In the genomic region with DNA sequence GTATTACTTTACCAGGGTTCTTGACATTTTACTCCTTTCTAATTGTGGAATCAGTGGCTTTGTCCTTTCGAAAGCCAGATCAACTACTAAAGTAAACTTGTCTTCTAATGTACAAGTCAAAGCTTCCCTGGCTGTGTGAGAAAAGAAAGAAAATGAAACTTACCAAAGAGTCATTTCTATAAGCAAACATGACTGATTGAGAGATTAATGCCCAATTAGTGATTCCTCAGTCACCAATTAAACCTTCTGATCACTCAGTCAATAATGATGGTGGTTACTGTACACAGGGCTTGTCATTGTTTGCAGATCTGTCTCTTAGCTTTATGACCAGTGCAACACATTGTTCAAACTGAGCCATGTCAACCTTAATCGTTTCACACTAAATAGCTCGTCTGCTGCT, we compare ENCODE assay signal across 20 cellular contexts.
A peak's percentile ranks its signal among the peaks of the same experiment; 100 is the strongest.
DNase-seq lines count a peak whose midpoint lies in the region; ATAC-seq and TF ChIP-seq lines count a peak whose summit lies in the region.
"Had no signal": no experiment of that assay in that cellular context is flagged by ENCODE, and none has a peak within 500 bp of the region (broad histone marks: within the 10 kb centered on the region; RNA-seq: fewer than 3 reads in every experiment).

No MANE protein-coding gene starts in this region.

- 98 to 100% methylated on average over 3 of the region's 3 CpGs for WGBS in GM23248 (ENCODE audit: low coverage in 1 of 2, low lambda C conversion rate in 2 of 2, missing lambda C conversion rate in 2 of 2), 2 experiments
- 62% methylated on average over 3 of the region's 3 CpGs for WGBS in hepatocyte (ENCODE audit: low lambda C conversion rate, missing lambda C conversion rate)
- 94% methylated on average over 3 of the region's 3 CpGs for WGBS in suprapubic skin

- no peaks in the 10 kb centered on the region for H3K9me3 ChIP-seq in GM23248 (ENCODE audit: low read depth)
- H3K9me3 ChIP-seq in hepatocyte (ENCODE audit: low read depth) = no peaks in the 10 kb centered on the region
- no peaks in the 10 kb centered on the region for H3K9me3 ChIP-seq in suprapubic skin
- H3K9me3 ChIP-seq: gastroesophageal sphincter, left ventricle myocardium inferior had no signal

- TF ChIP-seq EP300 in suprapubic skin (IDR thresholded peaks at IDR 0.05) = no peak

- H3K27me3 ChIP-seq in GM23248 (replicated peaks; ENCODE audit: insufficient read depth) = no peaks in the 10 kb centered on the region
- no peaks in the 10 kb centered on the region for H3K27me3 ChIP-seq in hepatocyte
- H3K27me3 ChIP-seq in suprapubic skin = no peaks in the 10 kb centered on the region
- H3K27me3 ChIP-seq: gastroesophageal sphincter had no signal

- in situ Hi-C loops in GM23248 (cut with MboI) = no loop called here

- ATAC-seq in GM21786 (IDR thresholded peaks at IDR 0.05; ENCODE audit: unreplicated experiment) = no peak
- ATAC-seq: gastroesophageal sphincter, HCT116 had no signal

- H3K4me1 ChIP-seq in GM23248 (ENCODE audit: insufficient read depth) (peaks cover 38% of the 10 kb centered on the region), hepatocyte (ENCODE audit: insufficient read depth) (peaks cover 7% of the 10 kb centered on the region), suprapubic skin (no peaks in the 10 kb centered on the region)

- H3K36me3 ChIP-seq in GM23248 (ENCODE audit: low read depth) (peaks cover 8% of the 10 kb centered on the region), hepatocyte (replicated peaks; ENCODE audit: insufficient read depth, low read depth) (no peaks in the 10 kb centered on the region), suprapubic skin (no peaks in the 10 kb centered on the region)
- H3K36me3 ChIP-seq: gastroesophageal sphincter, left ventricle myocardium inferior had no signal

- no peaks in the 10 kb centered on the region for H4K20me1 ChIP-seq in GM23248 (ENCODE audit: insufficient read depth)
- H4K20me1 ChIP-seq in hepatocyte (ENCODE audit: insufficient read depth, poor library complexity, severe bottlenecking) = no peaks in the 10 kb centered on the region

- TF ChIP-seq CTCF in hepatocyte (IDR thresholded peaks at IDR 0.05; ENCODE audit: poor library complexity) (no peak), suprapubic skin (IDR thresholded peaks at IDR 0.05) (no peak)

- no peaks in the 10 kb centered on the region; the same call in 1 of the 2 replicates for H3K9me2 ChIP-seq in GM23248 (ENCODE audit: insufficient read depth)
- H3K9me2 ChIP-seq in hepatocyte (replicated peaks; ENCODE audit: insufficient read depth) = no peaks in the 10 kb centered on the region

- TF ChIP-seq POLR2A in suprapubic skin (IDR thresholded peaks at IDR 0.05) = no peak

- H2AFZ ChIP-seq in GM23248 = peak overlapping the region; percentile 11; the same call in 1 of the 2 replicates
- H2AFZ ChIP-seq in hepatocyte = no peak overlapping the region

- no peak overlapping the region for H3K4me2 ChIP-seq in GM23248 (ENCODE audit: unreplicated experiment)
- H3K4me2 ChIP-seq in hepatocyte = peak overlapping the region; percentile 26

- no peak overlapping the region for H3K9ac ChIP-seq in GM23248

- no peak overlapping the region for H3K27ac ChIP-seq in GM23248
- no peak overlapping the region for H3K27ac ChIP-seq in hepatocyte
- no peak overlapping the region for H3K27ac ChIP-seq in suprapubic skin
- H3K27ac ChIP-seq: gastroesophageal sphincter, left ventricle myocardium inferior had no signal

- H3K4me3 ChIP-seq in GM23248 (no peak overlapping the region), hepatocyte (no peak overlapping the region), suprapubic skin (no peak overlapping the region)
- H3K4me3 ChIP-seq: gastroesophageal sphincter, left ventricle myocardium inferior had no signal

- no peaks in the 10 kb centered on the region for H3K79me2 ChIP-seq in GM23248 (ENCODE audit: insufficient read depth)
- no peaks in the 10 kb centered on the region for H3K79me2 ChIP-seq in hepatocyte

- DNase-seq in DMS114 treated with DMSO at 0.1 percent for 48 hours (lab: John Stamatoyannopoulos, UW; ENCODE audit: unreplicated experiment) = peak; percentile 75
- DNase-seq in GM23248 = no peak
- DNase-seq in NCI-H510A treated with DMSO at 0.1 percent for 48 hours (lab: John Stamatoyannopoulos, UW) = peak; percentile 61
- DNase-seq in hepatocyte (ENCODE audit: low spot score) = no peak
- DNase-seq in cortex of kidney (lab: John Stamatoyannopoulos, UW) = no peak
- no peak for DNase-seq in suprapubic skin (ENCODE audit: low spot score in 2 of 2)
- no peak for DNase-seq in SW 1271 (lab: John Stamatoyannopoulos, UW)
- DNase-seq: activated CD4-positive, alpha-beta T cell treated with anti-CD3 and anti-CD28 coated beads, Interleukin-2, amount 50 U/mL, for 4 hours; activated naive CD8-positive, alpha-beta T cell treated with anti-CD3 and anti-CD28 coated beads for 36 hours; erythroblast; GDM1; Kasumi-1; left ventricle myocardium inferior; NCI-H1694; NCI-H526; occipital lobe; stimulated activated CD4-positive, alpha-beta T cell treated with anti-CD3 and anti-CD28 coated beads, Interleukin-4, amount 100 ng/mL, for 1 hour had no signal

- peaks cover 28% of the 10 kb centered on the region for H3F3A ChIP-seq in GM23248 (ENCODE audit: insufficient read depth)

Comparison
In these comparisons a context has a peak if more than half of its experiments do, and no peak if none do; other contexts are left out.
1. DNase-seq: peak in DMS114 treated with DMSO at 0.1 percent for 48 hours (single experiment) and NCI-H510A treated with DMSO at 0.1 percent for 48 hours (single experiment); none in GM23248 (single experiment), hepatocyte (single experiment), cortex of kidney (single experiment), suprapubic skin (0 of 2) and SW 1271 (0 of 2).